Comparison of ENCODE assay signal across 13 cellular contexts in the genomic region with DNA sequence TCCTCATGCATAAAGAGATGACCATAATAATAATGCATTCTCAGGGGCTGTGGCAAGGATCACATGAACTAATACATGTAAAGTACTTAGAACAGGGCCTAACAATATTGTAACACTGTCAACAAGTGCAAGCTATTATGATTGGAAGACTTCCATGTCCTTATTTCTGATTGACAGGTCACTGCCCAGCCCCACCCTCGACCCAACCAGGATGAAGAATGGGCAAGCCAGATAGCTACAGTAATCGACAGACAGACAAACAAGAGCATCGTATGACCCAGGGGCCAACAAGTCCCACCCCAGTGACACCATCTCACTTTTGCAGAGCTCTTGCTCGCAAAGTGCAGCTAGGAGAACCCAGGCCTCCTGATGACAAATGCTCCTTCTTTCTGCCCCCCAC. TPM values are rescaled to one million over a fixed set of nuclear protein-coding genes. Genes with fewer than 3 reads are reported as not detected.
"Had no signal": no experiment of that assay in that cellular context is flagged by ENCODE, and none has a peak within 500 bp of the region (broad histone marks: within the 10 kb centered on the region; RNA-seq: fewer than 3 reads in every experiment).

No MANE protein-coding gene starts in this region.

- H3K27me3 ChIP-seq: ascending aorta, Peyer's patch had no signal

- H3K4me3 Mint-ChIP-seq: activated CD4-positive, alpha-beta T cell treated with anti-CD3 and anti-CD28 coated beads, Interleukin-2, amount 10 ng/mL, durations not matched to agents 24 days and 14 days; activated CD8-positive, alpha-beta T cell treated with anti-CD3 and anti-CD28 coated beads, Interleukin-2, amount 10 ng/mL, durations not matched to agents 7 days and 5 days; activated naive CD8-positive, alpha-beta T cell treated with anti-CD3 and anti-CD28 coated beads, Interleukin-2, amount 10 ng/mL, durations not matched to agents 7 days and 5 days; activated T-cell treated with anti-CD3 and anti-CD28 coated beads, Interleukin-2, amount 50 U/mL, for 24 hours; central memory CD8-positive, alpha-beta T cell had no signal

- H3K27ac Mint-ChIP-seq: activated CD4-positive, alpha-beta T cell treated with anti-CD3 and anti-CD28 coated beads, Interleukin-2, amount 10 ng/mL, durations not matched to agents 24 days and 14 days; activated CD8-positive, alpha-beta T cell treated with anti-CD3 and anti-CD28 coated beads, Interleukin-2, amount 10 ng/mL, durations not matched to agents 7 days and 5 days; activated naive CD8-positive, alpha-beta T cell treated with anti-CD3 and anti-CD28 coated beads, Interleukin-2, amount 10 ng/mL, durations not matched to agents 7 days and 5 days; activated T-cell treated with anti-CD3 and anti-CD28 coated beads, Interleukin-2, amount 50 U/mL, for 24 hours; activated T-helper 2 cell treated with anti-CD3 and anti-CD28 coated beads, Interferon-gamma antibody, Interleukin-2, Interleukin-4, amounts not matched to agents 10 μg/mL and 5 μg/mL and 100 μg/mL, durations not matched to agents 14 hours and 24 hours and 36 hours had no signal

- H3K36me3 Mint-ChIP-seq: activated naive CD8-positive, alpha-beta T cell treated with anti-CD3 and anti-CD28 coated beads, Interleukin-2, amount 10 ng/mL, durations not matched to agents 7 days and 5 days had no signal

- H3K4me1 Mint-ChIP-seq: central memory CD8-positive, alpha-beta T cell had no signal

- H3K9me3 ChIP-seq: ascending aorta, Peyer's patch, SJSA1 had no signal

- H3K4me1 ChIP-seq: ascending aorta, Peyer's patch had no signal

- H3K27ac ChIP-seq: ascending aorta, cardiac muscle cell, Peyer's patch, SJSA1, WERI-Rb-1 had no signal

- DNase-seq: activated gamma-delta T cell had no signal

- H3K36me3 ChIP-seq: ascending aorta, cardiac muscle cell, Peyer's patch, SJSA1, WERI-Rb-1 had no signal

- H3K27me3 Mint-ChIP-seq: activated CD4-positive, alpha-beta T cell treated with anti-CD3 and anti-CD28 coated beads, Interleukin-2, amount 10 ng/mL, durations not matched to agents 24 days and 14 days; activated naive CD8-positive, alpha-beta T cell treated with anti-CD3 and anti-CD28 coated beads, Interleukin-2, amount 10 ng/mL, durations not matched to agents 7 days and 5 days; central memory CD8-positive, alpha-beta T cell had no signal

- H3K4me3 ChIP-seq: ascending aorta, cardiac muscle cell, Peyer's patch, SJSA1 had no signal

- H3K9me3 Mint-ChIP-seq: activated CD4-positive, alpha-beta T cell treated with anti-CD3 and anti-CD28 coated beads, Interleukin-2, amount 10 ng/mL, durations not matched to agents 24 days and 14 days; activated naive CD8-positive, alpha-beta T cell treated with anti-CD3 and anti-CD28 coated beads, Interleukin-2, amount 10 ng/mL, durations not matched to agents 7 days and 5 days; activated T-cell treated with anti-CD3 and anti-CD28 coated beads, Interleukin-2, amount 50 U/mL, for 24 hours; activated T-helper 2 cell treated with anti-CD3 and anti-CD28 coated beads, Interferon-gamma antibody, Interleukin-2, Interleukin-4, amounts not matched to agents 10 μg/mL and 5 μg/mL and 100 μg/mL, durations not matched to agents 14 hours and 24 hours and 36 hours; central memory CD8-positive, alpha-beta T cell had no signal

RNA-seq across cellular contexts. Expression of a gene that starts 14.6 kb away (rescaled TPM):
- total RNA-seq: activated CD4-positive, alpha-beta T cell treated with anti-CD3 and anti-CD28 coated beads, Interleukin-2, amount 10 ng/mL, durations not matched to agents 24 days and 14 days; activated CD8-positive, alpha-beta T cell treated with anti-CD3 and anti-CD28 coated beads, Interleukin-2, amount 10 ng/mL, durations not matched to agents 7 days and 5 days; PC-3 had no signal
